Comparison of ENCODE assay signal across 12 cellular contexts in genomic region chr14:61438036-61438435, GRCh38.
A peak's percentile ranks its signal among the peaks of the same experiment; 100 is the strongest.
DNase-seq lines count a peak whose midpoint lies in the region; ATAC-seq and TF ChIP-seq lines count a peak whose summit lies in the region.
"Had no signal": no experiment of that assay in that cellular context is flagged by ENCODE, and none has a peak within 500 bp of the region (broad histone marks: within the 10 kb centered on the region; RNA-seq: fewer than 3 reads in every experiment).

No MANE protein-coding gene starts in this region.

- peak overlapping the region; percentile 83 for H3K27ac Mint-ChIP-seq in CD4-positive, alpha-beta T cell
- H3K27ac Mint-ChIP-seq in central memory CD8-positive, alpha-beta T cell (ENCODE audit: low read depth) = peak overlapping the region; percentile 95
- H3K27ac Mint-ChIP-seq: stimulated activated memory B cell treated with anti-CD40 and anti-IgM and Interleukin-4, amounts not matched to agents 10 μg/mL and 1 μg/mL and 100 μg/mL, for 72 hours had no signal

- WGBS in HUES64 = 87% methylated on average over 6 of the region's 6 CpGs
- 88% methylated on average over 6 of the region's 6 CpGs for WGBS in prostate gland

- no peaks in the 10 kb centered on the region for H3K9me3 ChIP-seq in CD4-positive, alpha-beta T cell (ENCODE audit: control insufficient read depth, low read length)
- H3K9me3 ChIP-seq in HUES64 (ENCODE audit: insufficient read depth, low read depth, low read length) (no peaks in the 10 kb centered on the region), prostate gland (no peaks in the 10 kb centered on the region)

- H3K4me3 ChIP-seq in HUES64 (ENCODE audit: low read length) = no peak overlapping the region
- H3K4me3 ChIP-seq in prostate gland = no peak overlapping the region

- DNase-seq in CD4-positive, alpha-beta T cell = no peak
- DNase-seq in central memory CD8-positive, alpha-beta T cell (ENCODE audit: low spot score in 2 of 2) = no peak
- DNase-seq in prostate gland (ENCODE audit: low spot score) (no peak), OCI-M1 (lab: John Stamatoyannopoulos, UW) (no peak), NCI-H748 (lab: John Stamatoyannopoulos, UW; ENCODE audit: unreplicated experiment) (no peak), HuH-7.5 (ENCODE audit: low spot score) (no peak)
- DNase-seq: aorta; effector CD4-positive, alpha-beta T cell; left colon; NCI-H2171 had no signal

- no peaks in the 10 kb centered on the region for H3K27me3 ChIP-seq in CD4-positive, alpha-beta T cell (ENCODE audit: control insufficient read depth, insufficient read depth, low read length)
- H3K27me3 ChIP-seq in HUES64 (ENCODE audit: insufficient read depth, low read length) = no peaks in the 10 kb centered on the region
- no peaks in the 10 kb centered on the region for H3K27me3 ChIP-seq in prostate gland (replicated peaks; ENCODE audit: insufficient read depth)

- no peak for ATAC-seq in CD4-positive, alpha-beta T cell (ENCODE audit: poor library complexity)
- peak; percentile 31 for ATAC-seq in central memory CD8-positive, alpha-beta T cell (replicated peaks; ENCODE audit: extremely low read depth, poor library complexity, severe bottlenecking)
- ATAC-seq: stimulated activated memory B cell treated with anti-CD40 and anti-IgM and Interleukin-4, amounts not matched to agents 10 μg/mL and 1 μg/mL and 100 μg/mL, for 72 hours had no signal

- H3K36me3 ChIP-seq in HUES64 (ENCODE audit: insufficient read depth, low read length) = no peaks in the 10 kb centered on the region
- H3K36me3 ChIP-seq in prostate gland = no peaks in the 10 kb centered on the region

- peak overlapping the region; percentile 72 for H3K4me3 Mint-ChIP-seq in CD4-positive, alpha-beta T cell
- peak overlapping the region; percentile 78 for H3K4me3 Mint-ChIP-seq in central memory CD8-positive, alpha-beta T cell
- H3K4me3 Mint-ChIP-seq: stimulated activated memory B cell treated with anti-CD40 and anti-IgM and Interleukin-4, amounts not matched to agents 10 μg/mL and 1 μg/mL and 100 μg/mL, for 72 hours had no signal

- H3K36me3 Mint-ChIP-seq in CD4-positive, alpha-beta T cell (ENCODE audit: low read depth) = peaks cover 45% of the 10 kb centered on the region
- peaks cover 46% of the 10 kb centered on the region for H3K36me3 Mint-ChIP-seq in central memory CD8-positive, alpha-beta T cell (ENCODE audit: insufficient read depth)
- H3K36me3 Mint-ChIP-seq: stimulated activated memory B cell treated with anti-CD40 and anti-IgM and Interleukin-4, amounts not matched to agents 10 μg/mL and 1 μg/mL and 100 μg/mL, for 72 hours had no signal

- H3K27ac ChIP-seq in CD4-positive, alpha-beta T cell (ENCODE audit: low read depth, low read length) = peak overlapping the region; percentile 31
- H3K27ac ChIP-seq in HUES64 (ENCODE audit: low read depth, low read length) = peak overlapping the region; percentile 69; the same call in 1 of the 2 replicates
- peak overlapping the region; percentile 16 to 65 for H3K27ac ChIP-seq in prostate gland

- H3K9ac ChIP-seq in HUES64 (ENCODE audit: low read depth, low read length) = no peak overlapping the region

- H3K9me3 Mint-ChIP-seq in CD4-positive, alpha-beta T cell = no peaks in the 10 kb centered on the region
- H3K9me3 Mint-ChIP-seq in central memory CD8-positive, alpha-beta T cell = no peaks in the 10 kb centered on the region
- H3K9me3 Mint-ChIP-seq: stimulated activated memory B cell treated with anti-CD40 and anti-IgM and Interleukin-4, amounts not matched to agents 10 μg/mL and 1 μg/mL and 100 μg/mL, for 72 hours had no signal

- no peak for TF ChIP-seq CTCF in CD4-positive, alpha-beta T cell (IDR thresholded peaks at IDR 0.05)
- no peak for TF ChIP-seq CTCF in prostate gland (IDR thresholded peaks at IDR 0.05)

- POLR2A ChIA-PET in CD4-positive, alpha-beta T cell (lab: Charles Lee) = interaction anchor here (0.8 kb wide), 1 partner anchor 12 kb away, joined by 3 read pairs; no protein-coding TSS in a partner anchor

- H3K4me1 Mint-ChIP-seq in CD4-positive, alpha-beta T cell (ENCODE audit: low read depth) = peaks cover 91% of the 10 kb centered on the region
- H3K4me1 Mint-ChIP-seq in central memory CD8-positive, alpha-beta T cell = peaks cover 92% of the 10 kb centered on the region

- CTCF ChIA-PET in CD4-positive, alpha-beta T cell (lab: Charles Lee) = interaction anchor here (1.2 to 1.3 kb wide), 2 partner anchors 117 to 157 kb away, joined by 3 read pairs; partner anchors contain the start of genes PRKCH and TMEM30B

- TF ChIP-seq POLR2A in prostate gland (IDR thresholded peaks at IDR 0.05) = no peak

- intact Hi-C loops in CD4-positive, alpha-beta T cell (cut with DNase I, micrococcal nuclease) = loop anchor here in 1 of 2 experiments (2.0 to 10.0 kb wide), 3 partner anchors 36 to 117 kb away; partner anchors contain the start of gene PRKCH
- intact Hi-C loops in prostate gland (cut with DNase I) = no loop called here

- no peaks in the 10 kb centered on the region for H3K27me3 Mint-ChIP-seq in CD4-positive, alpha-beta T cell
- H3K27me3 Mint-ChIP-seq in central memory CD8-positive, alpha-beta T cell = no peaks in the 10 kb centered on the region

- H3K4me1 ChIP-seq in HUES64 (ENCODE audit: insufficient read depth, low read length) (peaks cover 19% of the 10 kb centered on the region), prostate gland (replicated peaks) (peaks cover 7% of the 10 kb centered on the region)
